In the genomic region with DNA sequence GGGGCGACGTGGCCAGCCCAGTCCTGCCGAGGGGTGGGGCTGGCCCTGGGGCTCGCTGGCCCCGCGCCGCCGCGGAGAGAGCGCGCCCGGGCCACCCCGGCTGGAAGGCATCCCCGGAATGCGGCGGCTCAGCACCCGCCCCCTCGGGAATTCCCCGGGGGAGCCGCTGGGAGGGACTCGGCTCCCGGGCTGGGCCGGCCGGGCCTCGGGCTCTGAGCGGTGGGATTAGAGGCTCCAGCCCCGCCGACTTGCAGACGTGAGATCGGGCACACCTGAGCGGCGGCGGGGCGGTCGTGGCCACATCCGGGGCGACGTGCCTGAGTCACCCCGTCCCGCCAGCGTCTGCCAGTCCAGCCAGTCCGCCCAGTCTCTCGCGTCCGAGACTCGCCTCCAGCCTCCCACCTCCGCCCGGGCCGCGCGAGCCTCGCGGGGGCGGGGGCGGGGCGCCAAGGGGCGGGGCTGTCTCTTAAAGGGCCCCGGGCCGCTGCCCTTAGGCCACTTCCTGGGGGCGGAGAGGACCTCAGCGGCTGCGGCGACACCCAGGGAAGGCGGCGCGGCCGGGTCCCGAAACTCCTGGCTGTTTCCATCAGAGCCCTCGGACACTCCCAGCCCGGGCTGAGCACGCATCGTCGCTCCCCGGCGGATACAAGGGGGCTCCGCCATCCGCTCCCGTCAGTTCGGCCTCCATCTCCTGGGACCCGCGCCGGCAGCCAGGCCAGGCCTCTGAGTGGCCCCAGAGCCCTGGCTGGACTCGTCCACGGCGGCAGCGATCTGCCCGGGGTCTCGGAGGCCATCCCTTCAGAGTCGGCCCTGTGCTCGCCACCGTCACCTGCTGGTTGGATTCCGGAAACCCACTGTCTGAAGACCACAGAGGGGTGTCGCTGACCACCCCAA, we compare ENCODE assay signal across 8 cellular contexts. TPM values are rescaled to one million over a fixed set of nuclear protein-coding genes. Genes with fewer than 3 reads are reported as not detected.
DNase-seq lines count a peak whose midpoint lies in the region; ATAC-seq and TF ChIP-seq lines count a peak whose summit lies in the region.

Gene KCTD11 (plus strand): TSS at position 498 of the 894 bp plus-strand sequence.

- H3K27me3 ChIP-seq in CD4-positive, alpha-beta memory T cell (ENCODE audit: insufficient read depth, low read length), result no peaks in the 10 kb centered on the region
- H3K27me3 ChIP-seq in SU-DHL-6 (ENCODE audit: low read length), result no peaks in the 10 kb centered on the region
- no peaks in the 10 kb centered on the region for H3K27me3 ChIP-seq in heart left ventricle

- peak; percentile 64 to 88 (median 68) for DNase-seq in CD4-positive, alpha-beta memory T cell
- DNase-seq in HS-27A (ENCODE audit: low read depth), result peak; percentile 52
- peak; percentile 91 to 95 (median 95) for DNase-seq in heart left ventricle
- peak; percentile 85 for DNase-seq in pons (ENCODE audit: low spot score)

- H4K20me1 ChIP-seq in SU-DHL-6 (ENCODE audit: low read depth, low read length), result no peaks in the 10 kb centered on the region

- POLR2A ChIA-PET in CD4-positive, alpha-beta memory T cell (lab: Charles Lee; ENCODE audit: partially characterized antibody), result interaction anchor here (0.7 to 8.0 kb wide), 26 partner anchors 9 to 335 kb away, joined by 3 to 146 read pairs (median 4); partner anchors contain the start of genes ACAP1, GPS2, NEURL4 and POLR2A

- H2AFZ ChIP-seq in SU-DHL-6 (ENCODE audit: low read depth, low read length, severe bottlenecking), result peak within 1 kb of the TSS; percentile 55

- peaks cover 4 to 29% of the 10 kb centered on the region in 2 donors for H3K36me3 Mint-ChIP-seq in CD4-positive, alpha-beta memory T cell

- H3K9me3 Mint-ChIP-seq in CD4-positive, alpha-beta memory T cell, result peaks cover 0 to 2% (median 0%) of the 10 kb centered on the region in 8 donors

- peak within 1 kb of the TSS; percentile 62 to 95 (median 87) for H3K27ac Mint-ChIP-seq in CD4-positive, alpha-beta memory T cell

- intact Hi-C loops in CD4-positive, alpha-beta memory T cell (cut with micrococcal nuclease), result loop anchor here (1.0 to 5.0 kb wide), 9 partner anchors 16 to 335 kb away; partner anchors contain the start of genes ACAP1, EIF5A, NEURL4 and PLSCR3
- intact Hi-C loops in heart left ventricle (cut with DNase I), result loop anchor here in 9 of 10 donors (2.0 to 10.0 kb wide), 18 partner anchors 43 to 333 kb away; partner anchors contain the start of genes POLR2A (in 5 of the 9), MPDU1 (in 3 of the 9), SENP3 (in 3 of the 9) and SLC35G6 (in 3 of the 9)

- CTCF ChIA-PET in CD4-positive, alpha-beta memory T cell (lab: Charles Lee; ENCODE audit: partially characterized antibody), result interaction anchor here (0.9 to 6.6 kb wide), 10 partner anchors 9 to 85 kb away, joined by 3 to 88 read pairs (median 6); partner anchors contain the start of genes ACAP1, FGF11, GPS2 and TMEM102

- H3F3A ChIP-seq in SU-DHL-6 (ENCODE audit: insufficient read depth), result peaks cover 13% of the 10 kb centered on the region

- H3K9ac ChIP-seq in SU-DHL-6 (ENCODE audit: low read length), result peak within 1 kb of the TSS; percentile 85

- peaks cover 21 to 61% (median 40%) of the 10 kb centered on the region in 4 donors for H3K4me1 Mint-ChIP-seq in CD4-positive, alpha-beta memory T cell

- H3K4me3 Mint-ChIP-seq in CD4-positive, alpha-beta memory T cell, result peak within 1 kb of the TSS; percentile 80 to 95 (median 84)

- no peaks in the 10 kb centered on the region for H3K27me3 Mint-ChIP-seq in CD4-positive, alpha-beta memory T cell

- WGBS in adipose tissue, 3 donors, result 1 to 2% (median 1%) methylated on average over 71 to 93 of the region's 93 CpGs
- 0 to 2% (median 1%) methylated on average over 11 to 93 of the region's 93 CpGs for WGBS in heart left ventricle, 4 donors
- under 1% methylated on average over 93 of the region's 93 CpGs for WGBS in urinary bladder

- peaks cover 44% of the 10 kb centered on the region for H3K4me1 ChIP-seq in CD4-positive, alpha-beta memory T cell (ENCODE audit: insufficient read depth, low read length)
- H3K4me1 ChIP-seq in heart left ventricle, result peaks cover 0 to 67% (median 38%) of the 10 kb centered on the region in 12 donors
- peaks cover 2% of the 10 kb centered on the region for H3K4me1 ChIP-seq in urinary bladder (ENCODE audit: insufficient read depth)

- H3K4me2 ChIP-seq in SU-DHL-6 (ENCODE audit: low read depth, low read length, poor library complexity, severe bottlenecking), result peak within 1 kb of the TSS; percentile 71

- peaks cover 25% of the 10 kb centered on the region for H3K36me3 ChIP-seq in CD4-positive, alpha-beta memory T cell (ENCODE audit: insufficient read depth, low read length)
- H3K36me3 ChIP-seq in SU-DHL-6 (ENCODE audit: low read length) (no peaks in the 10 kb centered on the region), heart left ventricle (peaks cover 0 to 7% (median 0%) of the 10 kb centered on the region in 9 donors), urinary bladder (ENCODE audit: insufficient read depth) (no peaks in the 10 kb centered on the region)

- no peaks in the 10 kb centered on the region for H3K9me3 ChIP-seq in CD4-positive, alpha-beta memory T cell (ENCODE audit: control insufficient read depth in 1 of 2, low read length in 2 of 2)
- no peaks in the 10 kb centered on the region for H3K9me3 ChIP-seq in SU-DHL-6 (ENCODE audit: insufficient read depth, low read length)
- no peaks in the 10 kb centered on the region for H3K9me3 ChIP-seq in heart left ventricle

- H3K79me2 ChIP-seq in SU-DHL-6 (ENCODE audit: insufficient read depth, low read length), result no peaks in the 10 kb centered on the region

- ATAC-seq in GM19463 (IDR thresholded peaks at IDR 0.05; ENCODE audit: unreplicated experiment), result peak; percentile 68
- ATAC-seq in heart left ventricle, result peak; percentile 45 to 81 (median 72)

- H3K4me3 ChIP-seq in CD4-positive, alpha-beta memory T cell (ENCODE audit: low read length in 2 of 2), result peak within 1 kb of the TSS; percentile 29 to 49
- peak within 1 kb of the TSS; percentile 71 for H3K4me3 ChIP-seq in SU-DHL-6 (ENCODE audit: insufficient read depth, low read length, poor library complexity, severe bottlenecking)
- H3K4me3 ChIP-seq in heart left ventricle, result peak within 1 kb of the TSS; percentile 49 to 98 (median 87)
- H3K4me3 ChIP-seq in urinary bladder (ENCODE audit: low read depth, low read length), result peak within 1 kb of the TSS; percentile 75

- no peaks in the 10 kb centered on the region for H3K9me2 ChIP-seq in SU-DHL-6 (replicated peaks; ENCODE audit: insufficient read depth, low read length)

- peak within 1 kb of the TSS; percentile 68 for H3K27ac ChIP-seq in CD4-positive, alpha-beta memory T cell (ENCODE audit: low read depth, low read length)
- H3K27ac ChIP-seq in SU-DHL-6 (ENCODE audit: low read depth, low read length) (peak within 1 kb of the TSS; percentile 71), adipose tissue (ENCODE audit: low read depth, low read length) (peak within 1 kb of the TSS; percentile 95), heart left ventricle (peak within 1 kb of the TSS; percentile 95 to 100 (median 97)), urinary bladder (ENCODE audit: low read depth) (peak within 1 kb of the TSS; percentile 98)

- TF ChIP-seq CTCF in SU-DHL-6 (IDR thresholded peaks at IDR 0.05; ENCODE audit: insufficient read depth, low read length, poor library complexity, severe bottlenecking), result no peak
- peak; percentile 31 to 68 (median 54) for TF ChIP-seq CTCF in heart left ventricle (IDR thresholded peaks at IDR 0.05)

- peak in 1 of 2 donors; percentile 80 for TF ChIP-seq POLR2A in heart left ventricle (IDR thresholded peaks at IDR 0.05)

RNA-seq across cellular contexts. Expression of gene KCTD11, which starts in this region (rescaled TPM):
- 1 to 10 TPM; 3.5 to 4.3 TPM for total RNA-seq in CD4-positive, alpha-beta memory T cell
- 1 to 10 TPM in 1 of 2 donors, under 1 TPM in 1; 0.33 to 1.8 TPM for polyA plus RNA-seq in CD4-positive, alpha-beta memory T cell
- 10 to 100 TPM in 1 of 3 donors, 1 to 10 TPM in 2; 6.3 to 11.2 (median 9.9) TPM for polyA plus RNA-seq in adipose tissue
- total RNA-seq in heart left ventricle, result 1 to 10 TPM; 3.4 to 9.0 (median 5.9) TPM
- 1 to 10 TPM; 6.4 to 9.6 TPM for polyA plus RNA-seq in heart left ventricle
- 3.9 TPM for total RNA-seq in urinary bladder
- polyA plus RNA-seq in urinary bladder, result 19.3 TPM

Comparison
In these comparisons a context has a peak if more than half of its experiments do, and no peak if none do; other contexts are left out.
1. Peak in every context shown above with its lines: DNase-seq, ATAC-seq, H3K4me3 ChIP-seq and H3K27ac ChIP-seq.